15 cellular contexts compared by ENCODE assay signal in the genomic region with DNA sequence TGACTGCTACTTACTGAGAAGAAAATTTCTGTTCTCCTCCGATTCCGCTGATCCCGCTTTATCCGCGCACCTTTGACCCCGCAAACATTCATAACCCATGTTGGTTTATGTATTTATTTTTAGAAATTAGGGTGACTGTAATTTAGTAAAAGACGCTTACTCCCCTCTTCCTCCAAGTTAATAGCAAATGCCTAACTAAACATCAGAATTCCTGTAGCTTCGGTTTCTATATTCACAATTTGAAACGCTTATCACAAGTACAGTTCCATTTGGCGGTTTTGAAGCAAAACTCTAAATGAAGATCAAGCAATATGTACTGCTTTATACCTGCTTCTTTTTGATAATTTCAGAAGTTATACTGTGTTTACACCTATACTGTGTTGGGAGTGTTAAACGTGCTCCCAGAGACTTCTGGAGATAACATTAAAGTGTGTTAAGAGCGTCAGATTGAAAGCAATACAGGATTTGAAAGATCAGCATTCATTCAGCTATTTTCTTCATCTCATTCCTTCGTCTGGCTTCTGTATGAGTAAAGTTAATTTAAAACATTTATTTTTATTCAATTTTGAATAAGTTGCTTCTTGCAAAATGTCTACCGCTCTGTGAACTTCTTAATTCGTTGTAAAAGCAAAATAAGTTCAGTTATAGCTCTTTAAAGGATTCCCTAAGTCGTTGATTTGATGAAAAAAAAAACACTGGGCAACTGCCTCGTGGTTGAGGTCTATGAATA. TPM values are rescaled to one million over a fixed set of nuclear protein-coding genes. Genes with fewer than 3 reads are reported as not detected.
DNase-seq lines count a peak whose midpoint lies in the region; ATAC-seq and TF ChIP-seq lines count a peak whose summit lies in the region.
"Had no signal": no experiment of that assay in that cellular context is flagged by ENCODE, and none has a peak within 500 bp of the region (broad histone marks: within the 10 kb centered on the region; RNA-seq: fewer than 3 reads in every experiment).

No MANE protein-coding gene starts in this region.

- H3K4me1 ChIP-seq in thoracic aorta (ENCODE audit: control insufficient read depth in 1 of 2, low read depth in 2 of 2): peaks cover 0 to 7% of the 10 kb centered on the region in 2 donors

- TF ChIP-seq CTCF in thoracic aorta (IDR thresholded peaks at IDR 0.05): no peak

- no peaks in the 10 kb centered on the region for H3K9me3 ChIP-seq in thoracic aorta
- H3K9me3 ChIP-seq: heart right ventricle had no signal

- intact Hi-C loops in sciatic nerve (cut with DNase I): no loop called here

- H3K27me3 Mint-ChIP-seq in activated T-cell treated with anti-CD3 and anti-CD28 coated beads, Interleukin-2, amount 50 U/mL, for 72 hours (ENCODE audit: low read depth): peaks cover 79% of the 10 kb centered on the region
- peaks cover 88% of the 10 kb centered on the region for H3K27me3 Mint-ChIP-seq in activated T-cell treated with anti-CD3 and anti-CD28 coated beads, Interleukin-2, amount 50 U/mL, for 24 hours

- H3K27ac ChIP-seq in thoracic aorta: peak overlapping the region; percentile 84 to 99
- H3K27ac ChIP-seq: heart right ventricle had no signal

- no peak for DNase-seq in activated T-cell treated with anti-CD3 and anti-CD28 coated beads, Interleukin-2, amount 50 U/mL, for 72 hours
- no peak for DNase-seq in activated T-cell treated with anti-CD3 and anti-CD28 coated beads, Interleukin-2, amount 50 U/mL, for 24 hours
- DNase-seq in astrocyte of the hippocampus (ENCODE audit: low read depth, low spot score) (peak; percentile 36), left kidney (ENCODE audit: low read depth, low spot score) (peak; percentile 58), thoracic aorta (ENCODE audit: low spot score) (no peak), sciatic nerve (ENCODE audit: low spot score) (no peak), MV-4-11 (lab: John Stamatoyannopoulos, UW) (no peak)
- DNase-seq in activated T-cell treated with anti-CD3 and anti-CD28 coated beads, Interleukin-2, amount 50 U/mL, for 1 hour: no peak
- DNase-seq: activated CD4-positive, CD25-positive, alpha-beta regulatory T cell; activated gamma-delta T cell treated with Interleukin-2 at 50 U/mL for 16 hours; dermis blood vessel endothelial cell; heart right ventricle; RPMI8226; stimulated activated CD4-positive, alpha-beta T cell treated with anti-CD3 and anti-CD28 coated beads, Interleukin-12 subunit alpha, Interleukin-12 subunit beta, amount 100 ng/mL, for 4 hours had no signal

- no peaks in the 10 kb centered on the region for H3K36me3 ChIP-seq in thoracic aorta
- H3K36me3 ChIP-seq: heart right ventricle had no signal

- peak overlapping the region in 1 of 2 donors; percentile 78 for H3K4me3 Mint-ChIP-seq in activated T-cell treated with anti-CD3 and anti-CD28 coated beads, Interleukin-2, amount 50 U/mL, for 72 hours
- no peak overlapping the region for H3K4me3 Mint-ChIP-seq in activated T-cell treated with anti-CD3 and anti-CD28 coated beads, Interleukin-2, amount 50 U/mL, for 24 hours

- H3K36me3 Mint-ChIP-seq in activated T-cell treated with anti-CD3 and anti-CD28 coated beads, Interleukin-2, amount 50 U/mL, for 72 hours (ENCODE audit: insufficient read depth in 2 of 2): no peaks in the 10 kb centered on the region
- H3K36me3 Mint-ChIP-seq in activated T-cell treated with anti-CD3 and anti-CD28 coated beads, Interleukin-2, amount 50 U/mL, for 24 hours (ENCODE audit: low read depth): no peaks in the 10 kb centered on the region

- peak overlapping the region; percentile 93 for H3K4me3 ChIP-seq in thoracic aorta

- no peak for ATAC-seq in activated T-cell treated with anti-CD3 and anti-CD28 coated beads, Interleukin-2, amount 50 U/mL, for 72 hours (replicated peaks in 1 of 2)
- no peak for ATAC-seq in thoracic aorta (ENCODE audit: insufficient number of reproducible peaks, low FRiP score, low read depth)
- ATAC-seq in sciatic nerve: no peak
- ATAC-seq: heart right ventricle had no signal

- no peaks in the 10 kb centered on the region for H3K9me3 Mint-ChIP-seq in activated T-cell treated with anti-CD3 and anti-CD28 coated beads, Interleukin-2, amount 50 U/mL, for 72 hours
- no peaks in the 10 kb centered on the region for H3K9me3 Mint-ChIP-seq in activated T-cell treated with anti-CD3 and anti-CD28 coated beads, Interleukin-2, amount 50 U/mL, for 24 hours

- peaks cover 18% of the 10 kb centered on the region for H3K4me1 Mint-ChIP-seq in activated T-cell treated with anti-CD3 and anti-CD28 coated beads, Interleukin-2, amount 50 U/mL, for 72 hours (ENCODE audit: low read depth)
- H3K4me1 Mint-ChIP-seq in activated T-cell treated with anti-CD3 and anti-CD28 coated beads, Interleukin-2, amount 50 U/mL, for 24 hours (ENCODE audit: low read depth): peaks cover 31% of the 10 kb centered on the region

- no peaks in the 10 kb centered on the region for H3K27me3 ChIP-seq in thoracic aorta (replicated peaks; ENCODE audit: insufficient read depth)

- peak overlapping the region; percentile 86 for H3K27ac Mint-ChIP-seq in activated T-cell treated with anti-CD3 and anti-CD28 coated beads, Interleukin-2, amount 50 U/mL, for 72 hours
- no peak overlapping the region for H3K27ac Mint-ChIP-seq in activated T-cell treated with anti-CD3 and anti-CD28 coated beads, Interleukin-2, amount 50 U/mL, for 24 hours

RNA-seq across cellular contexts. Expression of a gene that starts 2.4 kb away (rescaled TPM):
- 1 to 10 TPM in 1 of 2 donors, not detected in 1; 1.1 TPM for total RNA-seq in activated T-cell treated with anti-CD3 and anti-CD28 coated beads, Interleukin-2, amount 50 U/mL, for 72 hours
- 10 to 100 TPM; 37.9 to 44.8 TPM for total RNA-seq in thoracic aorta
- total RNA-seq in sciatic nerve: 2.1 TPM
- total RNA-seq: dermis blood vessel endothelial cell had no signal

RNA-seq across cellular contexts. Expression of a gene that starts 54.9 kb away (rescaled TPM):
- total RNA-seq in activated T-cell treated with anti-CD3 and anti-CD28 coated beads, Interleukin-2, amount 50 U/mL, for 72 hours: not detected
- total RNA-seq in thoracic aorta (10 to 100 TPM; 37.6 to 78.0 TPM), sciatic nerve (25.1 TPM)
- total RNA-seq: mononuclear cell had no signal

Comparison
In these comparisons a context has a peak if more than half of its experiments do, and no peak if none do; other contexts are left out.
1. DNase-seq: peak in astrocyte of the hippocampus (single experiment) and left kidney (single experiment); none in activated T-cell treated with anti-CD3 and anti-CD28 coated beads, Interleukin-2, amount 50 U/mL, for 72 hours (0 of 2), activated T-cell treated with anti-CD3 and anti-CD28 coated beads, Interleukin-2, amount 50 U/mL, for 24 hours (single experiment), thoracic aorta (single experiment), sciatic nerve (single experiment), MV-4-11 (single experiment) and activated T-cell treated with anti-CD3 and anti-CD28 coated beads, Interleukin-2, amount 50 U/mL, for 1 hour (single experiment).
2. RNA of a gene that starts 2.4 kb away (total RNA-seq): 37.9 to 44.8 TPM in thoracic aorta; 2.1 TPM in sciatic nerve (single experiment) and 1.1 TPM in activated T-cell treated with anti-CD3 and anti-CD28 coated beads, Interleukin-2, amount 50 U/mL, for 72 hours; every median in the first group is over 10 times any median in the second.
3. RNA of a gene that starts 54.9 kb away (total RNA-seq): 37.6 to 78.0 TPM in thoracic aorta and 25.1 TPM in sciatic nerve (single experiment); not detected in activated T-cell treated with anti-CD3 and anti-CD28 coated beads, Interleukin-2, amount 50 U/mL, for 72 hours; every median in the first group is over 10 times any median in the second.